ENCODE assay signal across 15 cellular contexts in genomic region chr6:50586074-50586473, GRCh38.
DNase-seq lines count a peak whose midpoint lies in the region; ATAC-seq and TF ChIP-seq lines count a peak whose summit lies in the region.
"Had no signal": no experiment of that assay in that cellular context is flagged by ENCODE, and none has a peak within 500 bp of the region (broad histone marks: within the 10 kb centered on the region; RNA-seq: fewer than 3 reads in every experiment).

No MANE protein-coding gene starts in this region.

- H3K4me3 ChIP-seq in foreskin fibroblast (ENCODE audit: low read depth in 1 of 2, low read length in 2 of 2): no peak overlapping the region
- H3K4me3 ChIP-seq: BLaER1 treated with 17β-estradiol and CSF1 and Interleukin-3, amounts not matched to agents 10 nM and 100 nM; GM23248 had no signal

- no peaks in the 10 kb centered on the region; the same call in 1 of the 2 replicates for H3K27me3 Mint-ChIP-seq in WTC11 (ENCODE audit: low read depth)
- no peaks in the 10 kb centered on the region for H3K27me3 Mint-ChIP-seq in activated naive CD8-positive, alpha-beta T cell treated with anti-CD3 and anti-CD28 coated beads, Interleukin-2, amount 50 U/mL, for 24 hours
- H3K27me3 Mint-ChIP-seq: CD4-positive, CD25-positive, alpha-beta regulatory T cell had no signal

- peaks cover 2% of the 10 kb centered on the region; the same call in 1 of the 2 replicates for H3K4me1 Mint-ChIP-seq in WTC11
- H3K4me1 Mint-ChIP-seq in activated naive CD8-positive, alpha-beta T cell treated with anti-CD3 and anti-CD28 coated beads, Interleukin-2, amount 50 U/mL, for 24 hours: no peaks in the 10 kb centered on the region
- H3K4me1 Mint-ChIP-seq: CD4-positive, CD25-positive, alpha-beta regulatory T cell had no signal

- POLR2A ChIA-PET in WTC11 (lab: Charles Lee): no interaction called here

- no peak for TF ChIP-seq CTCF in WTC11 (IDR thresholded peaks at IDR 0.05)
- TF ChIP-seq CTCF in foreskin fibroblast (IDR thresholded peaks at IDR 0.05; ENCODE audit: low read depth, low read length): no peak

- CTCF ChIA-PET in WTC11 (lab: Charles Lee): no interaction called here

- ATAC-seq in WTC11: peak; percentile 76
- ATAC-seq in sciatic nerve: no peak
- no peak for ATAC-seq in activated naive CD8-positive, alpha-beta T cell treated with anti-CD3 and anti-CD28 coated beads, Interleukin-2, amount 50 U/mL, for 24 hours
- no peak for ATAC-seq in GM21529 (IDR thresholded peaks at IDR 0.05; ENCODE audit: unreplicated experiment)

- H3K4me3 Mint-ChIP-seq in WTC11: no peak overlapping the region
- H3K4me3 Mint-ChIP-seq in activated naive CD8-positive, alpha-beta T cell treated with anti-CD3 and anti-CD28 coated beads, Interleukin-2, amount 50 U/mL, for 24 hours: no peak overlapping the region
- H3K4me3 Mint-ChIP-seq: CD4-positive, CD25-positive, alpha-beta regulatory T cell had no signal

- H3K36me3 Mint-ChIP-seq in WTC11: no peaks in the 10 kb centered on the region
- H3K36me3 Mint-ChIP-seq in activated naive CD8-positive, alpha-beta T cell treated with anti-CD3 and anti-CD28 coated beads, Interleukin-2, amount 50 U/mL, for 24 hours (ENCODE audit: low read depth): no peaks in the 10 kb centered on the region
- H3K36me3 Mint-ChIP-seq: CD4-positive, CD25-positive, alpha-beta regulatory T cell had no signal

- intact Hi-C loops in sciatic nerve (cut with DNase I): no loop called here

- no peak overlapping the region for H3K27ac Mint-ChIP-seq in WTC11
- no peak overlapping the region for H3K27ac Mint-ChIP-seq in activated naive CD8-positive, alpha-beta T cell treated with anti-CD3 and anti-CD28 coated beads, Interleukin-2, amount 50 U/mL, for 24 hours
- H3K27ac Mint-ChIP-seq: CD4-positive, CD25-positive, alpha-beta regulatory T cell had no signal

- no peaks in the 10 kb centered on the region for H3K9me3 Mint-ChIP-seq in WTC11
- H3K9me3 Mint-ChIP-seq in activated naive CD8-positive, alpha-beta T cell treated with anti-CD3 and anti-CD28 coated beads, Interleukin-2, amount 50 U/mL, for 24 hours: peaks cover 3% of the 10 kb centered on the region

- DNase-seq in ELF-1 (ENCODE audit: low read depth, low spot score): peak; percentile 51
- peak; percentile 12 for DNase-seq in WTC11 (ENCODE audit: low spot score)
- DNase-seq in islet precursor cell: peak; percentile 61
- peak; percentile 47 for DNase-seq in sciatic nerve (ENCODE audit: low spot score)
- DNase-seq in activated naive CD8-positive, alpha-beta T cell treated with anti-CD3 and anti-CD28 coated beads, Interleukin-2, amount 50 U/mL, for 24 hours: no peak
- no peak for DNase-seq in foreskin fibroblast
- DNase-seq: 8988T; AML-193; CD4-positive, CD25-positive, alpha-beta regulatory T cell; DMS53; GM23248; H7; IMR-90 had no signal

TF ChIP-seq in WTC11, 78 proteins besides CTCF, POLR2A, EP300 and RAD21 (continues in another document):
- no peak for TF ChIP-seq AR (CRISPR knock-in tag; IDR thresholded peaks at IDR 0.05)
- TF ChIP-seq ZNF416 (CRISPR knock-in tag; IDR thresholded peaks at IDR 0.05): no peak
- no peak for TF ChIP-seq ZNF396 (CRISPR knock-in tag; IDR thresholded peaks at IDR 0.05; ENCODE audit: borderline replicate concordance)
- TF ChIP-seq ZNF281 (CRISPR knock-in tag; IDR thresholded peaks at IDR 0.05): no peak
- TF ChIP-seq GTF2I (CRISPR knock-in tag; conservative IDR thresholded peaks at IDR 0.05): no peak
- no peak for TF ChIP-seq ARID4B (CRISPR knock-in tag; IDR thresholded peaks at IDR 0.05; ENCODE audit: borderline replicate concordance)
- no peak for TF ChIP-seq OVOL2 (CRISPR knock-in tag; IDR thresholded peaks at IDR 0.05; ENCODE audit: borderline replicate concordance)
- TF ChIP-seq NR2C2 (CRISPR knock-in tag; IDR thresholded peaks at IDR 0.05): no peak
- TF ChIP-seq ATF1 (CRISPR knock-in tag; IDR thresholded peaks at IDR 0.05): no peak
- TF ChIP-seq PREB (CRISPR knock-in tag; IDR thresholded peaks at IDR 0.05; ENCODE audit: borderline replicate concordance): no peak
- no peak for TF ChIP-seq MLX (CRISPR knock-in tag; IDR thresholded peaks at IDR 0.05)

Comparison
In these comparisons a context has a peak if more than half of its experiments do, and no peak if none do; other contexts are left out.
1. DNase-seq: peak in ELF-1 (single experiment), WTC11 (single experiment), islet precursor cell (single experiment) and sciatic nerve (single experiment); none in activated naive CD8-positive, alpha-beta T cell treated with anti-CD3 and anti-CD28 coated beads, Interleukin-2, amount 50 U/mL, for 24 hours (single experiment) and foreskin fibroblast (0 of 2).